ENCODE assay signal across 8 cellular contexts in genomic region chr12:124655317-124656213, GRCh38.
DNase-seq lines count a peak whose midpoint lies in the region; ATAC-seq, FAIRE-seq and TF ChIP-seq lines count a peak whose summit lies in the region.

No MANE protein-coding gene starts in this region.

- TF ChIP-seq POLR2A in Peyer's patch (IDR thresholded peaks at IDR 0.05): no peak

- peaks cover 0 to 6% (median 0%) of the 10 kb centered on the region in 4 donors for H3K9me3 ChIP-seq in Peyer's patch

- H3K36me3 ChIP-seq in H7 (replicated peaks; ENCODE audit: control insufficient read depth, insufficient read depth, low read length) (no peaks in the 10 kb centered on the region), Peyer's patch (no peaks in the 10 kb centered on the region)

- no peak for FAIRE-seq in GM19239 (lab: Jason Lieb, UNC)

- no peaks in the 10 kb centered on the region for H3K9me3 Mint-ChIP-seq in neural crest cell
- no peaks in the 10 kb centered on the region for H3K9me3 Mint-ChIP-seq in naive thymus-derived CD8-positive, alpha-beta T cell

- H3K4me1 Mint-ChIP-seq in neural crest cell: peaks cover 36% of the 10 kb centered on the region
- peaks cover 3 to 6% (median 4%) of the 10 kb centered on the region in 4 donors for H3K4me1 Mint-ChIP-seq in naive thymus-derived CD8-positive, alpha-beta T cell

- DNase-seq in H7: peak; percentile 89
- peak in 1 of 3 donors; percentile 57 for DNase-seq in Peyer's patch
- DNase-seq in fibroblast of mammary gland (ENCODE audit: low read depth): peak; percentile 95
- peak; percentile 63 for DNase-seq in neural crest cell (ENCODE audit: low read depth, low spot score)
- DNase-seq in GM19239 (ENCODE audit: insufficient read length, low spot score): no peak
- no peak for DNase-seq in activated CD4-positive, alpha-beta T cell treated with anti-CD3 and anti-CD28 coated beads, Interleukin-2, amount 50 U/mL, for 48 hours
- DNase-seq in naive thymus-derived CD8-positive, alpha-beta T cell: no peak

- H3K27ac Mint-ChIP-seq in neural crest cell (ENCODE audit: unreplicated experiment): peak overlapping the region; percentile 2
- peak overlapping the region in 2 of 10 donors; percentile 22 to 41 for H3K27ac Mint-ChIP-seq in naive thymus-derived CD8-positive, alpha-beta T cell

- POLR2A ChIA-PET in naive thymus-derived CD8-positive, alpha-beta T cell (lab: Charles Lee): no interaction called here

- H3K36me3 Mint-ChIP-seq in neural crest cell (ENCODE audit: low read depth): no peaks in the 10 kb centered on the region
- no peaks in the 10 kb centered on the region for H3K36me3 Mint-ChIP-seq in naive thymus-derived CD8-positive, alpha-beta T cell

- H3K4me1 ChIP-seq in Peyer's patch: peaks cover 0 to 19% (median 0%) of the 10 kb centered on the region in 4 donors

- peak overlapping the region; percentile 27 to 84 (median 73) for H3K27ac ChIP-seq in Peyer's patch

- ATAC-seq in naive thymus-derived CD8-positive, alpha-beta T cell: no peak
- no peak for ATAC-seq in HG03565 (IDR thresholded peaks at IDR 0.05; ENCODE audit: unreplicated experiment)

- peak overlapping the region; percentile 44 for H3K4me3 Mint-ChIP-seq in neural crest cell
- H3K4me3 Mint-ChIP-seq in naive thymus-derived CD8-positive, alpha-beta T cell: no peak overlapping the region

- H3K4me3 ChIP-seq in H7 (ENCODE audit: insufficient read depth, low read depth, low read length) (no peak overlapping the region), Peyer's patch (peak overlapping the region in 2 of 4 donors; percentile 5 to 24), fibroblast of mammary gland (ENCODE audit: control insufficient read depth, low read depth, low read length) (no peak overlapping the region)

- H3K27me3 ChIP-seq in H7 (ENCODE audit: control insufficient read depth, insufficient read depth, low read length) (no peaks in the 10 kb centered on the region), Peyer's patch (no peaks in the 10 kb centered on the region)

- no peak for TF ChIP-seq CTCF in Peyer's patch (IDR thresholded peaks at IDR 0.05)
- no peak for TF ChIP-seq CTCF in fibroblast of mammary gland (conservative IDR thresholded peaks at IDR 0.05; ENCODE audit: control insufficient read depth, insufficient read depth, low read depth, low read length)
- TF ChIP-seq CTCF in neural crest cell (conservative IDR thresholded peaks at IDR 0.05): no peak

- peaks cover 71% of the 10 kb centered on the region for H3K27me3 Mint-ChIP-seq in neural crest cell (ENCODE audit: low read depth)
- H3K27me3 Mint-ChIP-seq in naive thymus-derived CD8-positive, alpha-beta T cell: peaks cover 0 to 2% (median 0%) of the 10 kb centered on the region in 5 donors

Comparison
In these comparisons a context has a peak if more than half of its experiments do, and no peak if none do; other contexts are left out.
1. DNase-seq: peak in H7 (single experiment), fibroblast of mammary gland (single experiment) and neural crest cell (single experiment); none in GM19239 (single experiment), activated CD4-positive, alpha-beta T cell treated with anti-CD3 and anti-CD28 coated beads, Interleukin-2, amount 50 U/mL, for 48 hours (0 of 2) and naive thymus-derived CD8-positive, alpha-beta T cell (0 of 10).